ENCODE assay signal across 30 cellular contexts in genomic region chr16:29730649-29731048, GRCh38. TPM values are rescaled to one million over a fixed set of nuclear protein-coding genes. Genes with fewer than 3 reads are reported as not detected.
A peak's percentile ranks its signal among the peaks of the same experiment; 100 is the strongest.
DNase-seq lines count a peak whose midpoint lies in the region; ATAC-seq and TF ChIP-seq lines count a peak whose summit lies in the region.
"Had no signal": no experiment of that assay in that cellular context is flagged by ENCODE, and none has a peak within 500 bp of the region (broad histone marks: within the 10 kb centered on the region; RNA-seq: fewer than 3 reads in every experiment).

No MANE protein-coding gene starts in this region.

- H3K9me3 ChIP-seq in OCI-LY7 (ENCODE audit: low read length) = no peaks in the 10 kb centered on the region
- H3K9me3 ChIP-seq: gastrocnemius medialis, uterus had no signal

- H3K36me3 Mint-ChIP-seq in T-helper 1 cell treated with Interleukin-12 subunit alpha and Interleukin-12 subunit beta and Interleukin-4 antibody, amounts not matched to agents 30 μg/mL and 1 μg/mL, for 36 hours (ENCODE audit: low read depth) = peaks cover 9% of the 10 kb centered on the region
- H3K36me3 Mint-ChIP-seq in naive B cell (peaks cover 0 to 7% of the 10 kb centered on the region in 2 donors), mesothelial cell of epicardium (no peaks in the 10 kb centered on the region)

- intact Hi-C loops in OCI-LY7 (cut with micrococcal nuclease; ENCODE audit: unreplicated experiment) = no loop called here

- POLR2A ChIA-PET in OCI-LY7 (lab: Charles Lee) = interaction anchor here (1.0 to 1.8 kb wide), 3 partner anchors 28 to 59 kb away, joined by 3 to 6 read pairs (median 4); partner anchors contain the start of gene KIF22

- CTCF ChIA-PET in OCI-LY7 (lab: Charles Lee; ENCODE audit: unreplicated experiment) = no interaction called here

- peak overlapping the region; percentile 78 for H3K4me2 ChIP-seq in OCI-LY7 (ENCODE audit: low read length)

- no peaks in the 10 kb centered on the region for H3K36me3 ChIP-seq in OCI-LY7 (ENCODE audit: insufficient read depth, low read length)
- H3K36me3 ChIP-seq: gastrocnemius medialis, uterus had no signal

- BruUV-seq in OCI-LY7 (replicated peaks; lab: Mats Ljungman, UMichigan) = no TSS peak

- no peak for TF ChIP-seq CTCF in OCI-LY7 (conservative IDR thresholded peaks at IDR 0.05; ENCODE audit: low read length)
- no peak for TF ChIP-seq CTCF in mesothelial cell of epicardium (IDR thresholded peaks at IDR 0.05; ENCODE audit: unreplicated experiment)

- H3K4me3 Mint-ChIP-seq in T-helper 1 cell treated with Interleukin-12 subunit alpha and Interleukin-12 subunit beta and Interleukin-4 antibody, amounts not matched to agents 30 μg/mL and 1 μg/mL, for 36 hours = no peak overlapping the region
- H3K4me3 Mint-ChIP-seq in naive B cell (peak overlapping the region in 7 of 8 donors; percentile 7 to 66 (median 39)), mesothelial cell of epicardium (no peak overlapping the region)
- H3K4me3 Mint-ChIP-seq: activated naive CD8-positive, alpha-beta T cell had no signal

- H3K27ac ChIP-seq in OCI-LY7 (ENCODE audit: low read depth, low read length, poor library complexity, severe bottlenecking) = peak overlapping the region; percentile 73
- H3K27ac ChIP-seq: 22Rv1, gastrocnemius medialis, uterus had no signal

- peak overlapping the region; percentile 97 for H2AFZ ChIP-seq in OCI-LY7 (ENCODE audit: low read length)

- H3K9me3 Mint-ChIP-seq in T-helper 1 cell treated with Interleukin-12 subunit alpha and Interleukin-12 subunit beta and Interleukin-4 antibody, amounts not matched to agents 30 μg/mL and 1 μg/mL, for 36 hours = peaks cover 11% of the 10 kb centered on the region
- H3K9me3 Mint-ChIP-seq in naive B cell (peaks cover 0 to 2% (median 0%) of the 10 kb centered on the region in 7 donors), mesothelial cell of epicardium (peaks cover 4% of the 10 kb centered on the region)

- no peak for DNase-seq in T-helper 1 cell
- DNase-seq in OCI-LY7 (ENCODE audit: low spot score) = peak; percentile 81
- no peak for DNase-seq in naive B cell
- DNase-seq in mesothelial cell of epicardium (ENCODE audit: low spot score in 2 of 2, unreplicated experiment in 2 of 2) = no peak
- DNase-seq: activated CD8-positive, alpha-beta memory T cell treated with anti-CD3 and anti-CD28 coated beads for 24 hours; activated T-cell treated with anti-CD3 and anti-CD28 coated beads, Interleukin-2, amount 50 U/mL, for 72 hours; effector CD4-positive, alpha-beta T cell; gastrocnemius medialis; Kasumi-1; kidney; NCI-H1105; NCI-H2081; right cardiac atrium; SW 1271; uterus had no signal

- peak overlapping the region; percentile 51 for H3K4me3 ChIP-seq in OCI-LY7 (ENCODE audit: low read depth, low read length, poor library complexity, severe bottlenecking)
- H3K4me3 ChIP-seq: gastrocnemius medialis, lung, uterus had no signal

- H3K4me1 Mint-ChIP-seq in T-helper 1 cell treated with Interleukin-12 subunit alpha and Interleukin-12 subunit beta and Interleukin-4 antibody, amounts not matched to agents 30 μg/mL and 1 μg/mL, for 36 hours (ENCODE audit: low read depth) = peaks cover 19% of the 10 kb centered on the region
- peaks cover 20 to 23% (median 23%) of the 10 kb centered on the region in 3 donors for H3K4me1 Mint-ChIP-seq in naive B cell
- peaks cover 7% of the 10 kb centered on the region for H3K4me1 Mint-ChIP-seq in mesothelial cell of epicardium

- H3K4me1 ChIP-seq in OCI-LY7 (ENCODE audit: insufficient read depth, low read length, poor library complexity, severe bottlenecking) = peaks cover 35% of the 10 kb centered on the region
- H3K4me1 ChIP-seq: uterus had no signal

- peak overlapping the region; percentile 59 for H3K27ac Mint-ChIP-seq in T-helper 1 cell treated with Interleukin-12 subunit alpha and Interleukin-12 subunit beta and Interleukin-4 antibody, amounts not matched to agents 30 μg/mL and 1 μg/mL, for 36 hours
- H3K27ac Mint-ChIP-seq in naive B cell = peak overlapping the region in 1 of 6 donors; percentile 69
- H3K27ac Mint-ChIP-seq in mesothelial cell of epicardium = no peak overlapping the region
- H3K27ac Mint-ChIP-seq: activated naive CD8-positive, alpha-beta T cell; activated T-cell treated with anti-CD3 and anti-CD28 coated beads, Interleukin-2, amount 50 U/mL, for 72 hours had no signal

- H3K27me3 Mint-ChIP-seq in T-helper 1 cell treated with Interleukin-12 subunit alpha and Interleukin-12 subunit beta and Interleukin-4 antibody, amounts not matched to agents 30 μg/mL and 1 μg/mL, for 36 hours (ENCODE audit: low read depth) = peaks cover 14% of the 10 kb centered on the region
- H3K27me3 Mint-ChIP-seq in naive B cell (no peaks in the 10 kb centered on the region), mesothelial cell of epicardium (ENCODE audit: low read depth) (no peaks in the 10 kb centered on the region)
- H3K27me3 Mint-ChIP-seq: activated naive CD8-positive, alpha-beta T cell had no signal

- H4K20me1 ChIP-seq in OCI-LY7 (ENCODE audit: insufficient read depth, low read length) = no peaks in the 10 kb centered on the region

- no peaks in the 10 kb centered on the region for H3K9me2 ChIP-seq in OCI-LY7 (ENCODE audit: insufficient read depth, low read length)

- ATAC-seq in GM18861 (IDR thresholded peaks at IDR 0.05; ENCODE audit: unreplicated experiment) (peak; percentile 39), naive B cell (ENCODE audit: low read depth in 2 of 2) (peak; percentile 27), HG02852 (IDR thresholded peaks at IDR 0.05; ENCODE audit: unreplicated experiment) (no peak), HG03135 (IDR thresholded peaks at IDR 0.05; ENCODE audit: unreplicated experiment) (no peak)
- ATAC-seq: activated T-cell treated with anti-CD3 and anti-CD28 coated beads, Interleukin-2, amount 50 U/mL, for 72 hours; esophagus mucosa; gastrocnemius medialis; right cardiac atrium; Right ventricle myocardium inferior had no signal

- no peaks in the 10 kb centered on the region for H3K79me2 ChIP-seq in OCI-LY7 (ENCODE audit: insufficient read depth, low read depth, low read length)

RNA-seq across cellular contexts. Expression of gene C16orf54, which starts 15.1 kb away (rescaled TPM):
- not detected in 2 replicates for total RNA-seq in OCI-LY7 (2014; rRNA removed; shearing (Covaris generic))
- 0.32 and 0.55 TPM in 2 replicates for total RNA-seq in OCI-LY7 (2022)
- polyA plus RNA-seq in naive B cell (ENCODE audit: low read depth in 6 of 6) = 10 to 100 TPM in 5 of 6 donors, 1 to 10 TPM in 1; 1.4 to 70.0 (median 29.5) TPM
- not detected in 3 replicates for total RNA-seq in mesothelial cell of epicardium
- total RNA-seq: H1, myocyte, NCI-H460 had no signal
- polyA plus RNA-seq: BJ, H1 had no signal

RNA-seq across cellular contexts. Expression of gene ZG16, which starts 47.4 kb away (rescaled TPM):
- not detected in 2 replicates for total RNA-seq in OCI-LY7 (2014; rRNA removed; shearing (Covaris generic))
- total RNA-seq in OCI-LY7 (2022) (not detected in 2 replicates), mesothelial cell of epicardium (0.11 to 0.20 TPM (median 0.20 TPM) in 3 replicates)
- polyA plus RNA-seq in naive B cell (ENCODE audit: low read depth in 6 of 6) = under 1 TPM in 1 of 6 donors, not detected in 5; 0.13 TPM
- total RNA-seq: activated T-cell treated with anti-CD3 and anti-CD28 coated beads, Interleukin-2, amount 50 U/mL, for 72 hours; esophagus mucosa; H1; HT-29; kidney; myocyte; NCI-H460; osteoblast; right cardiac atrium; Right ventricle myocardium inferior had no signal
- polyA plus RNA-seq: BJ, H1, right cardiac atrium had no signal

RNA-seq across cellular contexts. Expression of gene QPRT, which starts 51.7 kb away (rescaled TPM):
- 9.4 and 10.6 TPM in 2 replicates for total RNA-seq in OCI-LY7 (2014; rRNA removed; shearing (Covaris generic))
- total RNA-seq in OCI-LY7 (2022) (12.6 and 15.8 TPM in 2 replicates), mesothelial cell of epicardium (326 to 330 TPM (median 328 TPM) in 3 replicates)
- not detected for polyA plus RNA-seq in naive B cell (ENCODE audit: low read depth in 6 of 6)

RNA-seq across cellular contexts. Expression of gene KIF22, which starts 59.9 kb away (rescaled TPM):
- 315 and 339 TPM in 2 replicates for total RNA-seq in OCI-LY7 (2014; rRNA removed; shearing (Covaris generic))
- total RNA-seq in OCI-LY7 (2022) (232 and 253 TPM in 2 replicates), mesothelial cell of epicardium (72.6 to 78.3 TPM (median 76.9 TPM) in 3 replicates)
- polyA plus RNA-seq in naive B cell (ENCODE audit: low read depth in 6 of 6) = 10 to 100 TPM; 24.0 to 29.6 (median 26.3) TPM

Comparison
In these comparisons a context has a peak if more than half of its experiments do, and no peak if none do; other contexts are left out.
1. H3K4me3 Mint-ChIP-seq: peak in naive B cell (7 of 8); none in T-helper 1 cell treated with Interleukin-12 subunit alpha and Interleukin-12 subunit beta and Interleukin-4 antibody, amounts not matched to agents 30 μg/mL and 1 μg/mL, for 36 hours (single experiment) and mesothelial cell of epicardium (single experiment).
2. ATAC-seq: peak in GM18861 (single experiment) and naive B cell (2 of 2); none in HG02852 (single experiment) and HG03135 (single experiment).
3. RNA of gene QPRT, which starts 51.7 kb away (total RNA-seq): 326 to 330 TPM in mesothelial cell of epicardium; 9.4 to 15.8 TPM in OCI-LY7; every median in the first group is over 10 times any median in the second.